In the genomic region with DNA sequence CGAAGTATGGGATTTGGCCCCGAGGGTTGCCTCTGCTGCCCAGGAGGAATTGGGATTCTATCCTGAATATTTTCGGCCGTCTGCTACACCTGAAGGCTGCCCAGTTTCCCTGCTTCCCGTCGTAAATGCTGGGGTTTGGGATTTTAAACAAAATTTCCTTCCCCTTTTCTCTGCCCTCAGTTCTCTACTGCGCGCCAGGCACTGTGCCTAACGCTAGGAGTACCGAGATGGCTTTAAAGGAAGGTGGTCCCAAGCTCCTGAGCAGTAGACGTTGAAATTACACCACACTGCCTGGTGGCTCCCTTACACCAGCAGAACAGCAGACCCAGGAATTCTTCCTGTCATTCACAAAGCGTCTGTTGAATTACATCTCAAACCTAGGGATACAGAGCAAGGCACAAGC, we compare ENCODE assay signal across 8 cellular contexts. TPM values are rescaled to one million over a fixed set of nuclear protein-coding genes. Genes with fewer than 3 reads are reported as not detected.
DNase-seq lines count a peak whose midpoint lies in the region; ATAC-seq and TF ChIP-seq lines count a peak whose summit lies in the region.

No MANE protein-coding gene starts in this region.

- no peaks in the 10 kb centered on the region for H3K27me3 Mint-ChIP-seq in activated naive CD8-positive, alpha-beta T cell treated with anti-CD3 and anti-CD28 coated beads for 36 hours

- peaks cover 14% of the 10 kb centered on the region for H3K36me3 ChIP-seq in iPS-18a (ENCODE audit: control insufficient read depth, low read depth, low read length)

- peaks cover 8% of the 10 kb centered on the region for H3K36me3 Mint-ChIP-seq in activated naive CD8-positive, alpha-beta T cell treated with anti-CD3 and anti-CD28 coated beads for 36 hours
- peaks cover 6% of the 10 kb centered on the region for H3K36me3 Mint-ChIP-seq in stimulated activated effector memory CD8-positive, alpha-beta T cell treated with anti-CD3 and anti-CD28 coated beads, Interleukin-12 subunit alpha, Interleukin-12 subunit beta, amount 100 ng/mL, for 72 hours

- ATAC-seq in stimulated activated effector memory CD8-positive, alpha-beta T cell treated with anti-CD3 and anti-CD28 coated beads, Interleukin-12 subunit alpha, Interleukin-12 subunit beta, amount 100 ng/mL, for 72 hours = no peak
- no peak for ATAC-seq in GM19324 (IDR thresholded peaks at IDR 0.05; ENCODE audit: low FRiP score, unreplicated experiment)

- peak overlapping the region; percentile 78 for H3K9ac ChIP-seq in iPS-18a (ENCODE audit: low read length)

- DNase-seq in DMS53 (lab: John Stamatoyannopoulos, UW) (peak; percentile 68), CD1c-positive myeloid dendritic cell (ENCODE audit: extremely low spot score) (no peak), AG08396 (ENCODE audit: low spot score) (no peak)
- DNase-seq in activated naive CD8-positive, alpha-beta T cell treated with anti-CD3 and anti-CD28 coated beads for 36 hours = no peak
- DNase-seq in stimulated activated effector memory CD8-positive, alpha-beta T cell treated with anti-CD3 and anti-CD28 coated beads, Interleukin-12 subunit alpha, Interleukin-12 subunit beta, amount 100 ng/mL, for 72 hours (ENCODE audit: low spot score in 2 of 2) = no peak

- H3K27ac ChIP-seq in iPS-18a (ENCODE audit: low read length) = peak overlapping the region; percentile 64

- H3K4me3 ChIP-seq in iPS-18a (ENCODE audit: low read length) = peak overlapping the region; percentile 94

- no peak for TF ChIP-seq RAD21 in Ishikawa (IDR thresholded peaks at IDR 0.05; ENCODE audit: low read depth)

- peak overlapping the region; percentile 80 for H3K4me3 Mint-ChIP-seq in activated naive CD8-positive, alpha-beta T cell treated with anti-CD3 and anti-CD28 coated beads for 36 hours
- H3K4me3 Mint-ChIP-seq in stimulated activated effector memory CD8-positive, alpha-beta T cell treated with anti-CD3 and anti-CD28 coated beads, Interleukin-12 subunit alpha, Interleukin-12 subunit beta, amount 100 ng/mL, for 72 hours = peak overlapping the region; percentile 84

- H3K4me1 ChIP-seq in iPS-18a (ENCODE audit: control insufficient read depth, low read depth, low read length) = peaks cover 9% of the 10 kb centered on the region

- no peak for TF ChIP-seq EP300 in Ishikawa (IDR thresholded peaks at IDR 0.05; ENCODE audit: borderline replicate concordance)

- peaks cover 19% of the 10 kb centered on the region for H3K4me1 Mint-ChIP-seq in activated naive CD8-positive, alpha-beta T cell treated with anti-CD3 and anti-CD28 coated beads for 36 hours
- H3K4me1 Mint-ChIP-seq in stimulated activated effector memory CD8-positive, alpha-beta T cell treated with anti-CD3 and anti-CD28 coated beads, Interleukin-12 subunit alpha, Interleukin-12 subunit beta, amount 100 ng/mL, for 72 hours = peaks cover 14% of the 10 kb centered on the region

- H3K9me3 Mint-ChIP-seq in activated naive CD8-positive, alpha-beta T cell treated with anti-CD3 and anti-CD28 coated beads for 36 hours = peaks cover 2% of the 10 kb centered on the region
- H3K9me3 Mint-ChIP-seq in stimulated activated effector memory CD8-positive, alpha-beta T cell treated with anti-CD3 and anti-CD28 coated beads, Interleukin-12 subunit alpha, Interleukin-12 subunit beta, amount 100 ng/mL, for 72 hours = peaks cover 3% of the 10 kb centered on the region

- H3K27me3 ChIP-seq in iPS-18a (ENCODE audit: control insufficient read depth, insufficient read depth, low read length) = peaks cover 6% of the 10 kb centered on the region

- H3K9me3 ChIP-seq in iPS-18a (ENCODE audit: control insufficient read depth, low read depth, low read length) = no peaks in the 10 kb centered on the region

- H3K27ac Mint-ChIP-seq in activated naive CD8-positive, alpha-beta T cell treated with anti-CD3 and anti-CD28 coated beads for 36 hours = peak overlapping the region; percentile 60
- H3K27ac Mint-ChIP-seq in stimulated activated effector memory CD8-positive, alpha-beta T cell treated with anti-CD3 and anti-CD28 coated beads, Interleukin-12 subunit alpha, Interleukin-12 subunit beta, amount 100 ng/mL, for 72 hours = peak overlapping the region; percentile 87

TF ChIP-seq in Ishikawa, 13 proteins besides CTCF, POLR2A, EP300 and RAD21:
- 0 out of 2 replicates have a peak, but pooled peaks have one; percentile 3 for TF ChIP-seq TAF1 (IDR thresholded peaks at IDR 0.05; ENCODE audit: low read depth)
- no peak for TF ChIP-seq FOXM1 (IDR thresholded peaks at IDR 0.05; ENCODE audit: borderline replicate concordance, low read depth)
- TF ChIP-seq, protein P1, sequence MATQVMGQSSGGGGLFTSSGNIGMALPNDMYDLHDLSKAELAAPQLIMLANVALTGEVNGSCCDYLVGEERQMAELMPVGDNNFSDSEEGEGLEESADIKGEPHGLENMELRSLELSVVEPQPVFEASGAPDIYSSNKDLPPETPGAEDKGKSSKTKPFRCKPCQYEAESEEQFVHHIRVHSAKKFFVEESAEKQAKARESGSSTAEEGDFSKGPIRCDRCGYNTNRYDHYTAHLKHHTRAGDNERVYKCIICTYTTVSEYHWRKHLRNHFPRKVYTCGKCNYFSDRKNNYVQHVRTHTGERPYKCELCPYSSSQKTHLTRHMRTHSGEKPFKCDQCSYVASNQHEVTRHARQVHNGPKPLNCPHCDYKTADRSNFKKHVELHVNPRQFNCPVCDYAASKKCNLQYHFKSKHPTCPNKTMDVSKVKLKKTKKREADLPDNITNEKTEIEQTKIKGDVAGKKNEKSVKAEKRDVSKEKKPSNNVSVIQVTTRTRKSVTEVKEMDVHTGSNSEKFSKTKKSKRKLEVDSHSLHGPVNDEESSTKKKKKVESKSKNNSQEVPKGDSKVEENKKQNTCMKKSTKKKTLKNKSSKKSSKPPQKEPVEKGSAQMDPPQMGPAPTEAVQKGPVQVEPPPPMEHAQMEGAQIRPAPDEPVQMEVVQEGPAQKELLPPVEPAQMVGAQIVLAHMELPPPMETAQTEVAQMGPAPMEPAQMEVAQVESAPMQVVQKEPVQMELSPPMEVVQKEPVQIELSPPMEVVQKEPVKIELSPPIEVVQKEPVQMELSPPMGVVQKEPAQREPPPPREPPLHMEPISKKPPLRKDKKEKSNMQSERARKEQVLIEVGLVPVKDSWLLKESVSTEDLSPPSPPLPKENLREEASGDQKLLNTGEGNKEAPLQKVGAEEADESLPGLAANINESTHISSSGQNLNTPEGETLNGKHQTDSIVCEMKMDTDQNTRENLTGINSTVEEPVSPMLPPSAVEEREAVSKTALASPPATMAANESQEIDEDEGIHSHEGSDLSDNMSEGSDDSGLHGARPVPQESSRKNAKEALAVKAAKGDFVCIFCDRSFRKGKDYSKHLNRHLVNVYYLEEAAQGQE (IDR thresholded peaks at IDR 0.05; ENCODE audit: low read depth) = no peak
- no peak for TF ChIP-seq ZBTB7A (IDR thresholded peaks at IDR 0.05; ENCODE audit: low read depth)

RNA-seq across cellular contexts. Expression of a gene that starts 0.6 kb away (rescaled TPM):
- total RNA-seq in activated naive CD8-positive, alpha-beta T cell treated with anti-CD3 and anti-CD28 coated beads for 36 hours = 10 to 100 TPM; 20.3 to 21.4 TPM

RNA-seq across cellular contexts. Expression of a gene that starts 13.0 kb away (rescaled TPM):
- not detected for total RNA-seq in activated naive CD8-positive, alpha-beta T cell treated with anti-CD3 and anti-CD28 coated beads for 36 hours
